ENCODE assay signal across 14 cellular contexts in the genomic region with DNA sequence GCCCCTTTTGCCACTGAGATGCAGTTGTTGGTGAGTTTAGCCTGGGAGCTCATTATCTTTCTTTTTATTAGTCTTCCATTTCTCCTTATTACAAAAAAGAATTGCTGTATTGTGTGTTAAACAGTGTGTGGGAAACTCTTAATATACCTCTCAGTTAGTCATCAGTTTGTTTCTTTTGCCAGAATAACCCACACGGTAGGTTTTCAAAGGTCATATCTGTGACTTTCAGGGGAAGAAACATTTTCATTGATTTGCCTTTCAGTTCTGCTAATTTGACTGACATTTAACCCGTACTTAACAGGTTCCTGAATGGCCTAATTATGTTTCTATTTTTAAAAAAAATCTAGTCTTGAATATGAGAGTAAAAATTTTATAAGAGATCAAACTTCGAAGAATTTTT.
DNase-seq lines count a peak whose midpoint lies in the region; ATAC-seq and TF ChIP-seq lines count a peak whose summit lies in the region.
"Had no signal": no experiment of that assay in that cellular context is flagged by ENCODE, and none has a peak within 500 bp of the region (broad histone marks: within the 10 kb centered on the region; RNA-seq: fewer than 3 reads in every experiment).

No MANE protein-coding gene starts in this region.

- no peaks in the 10 kb centered on the region for H4K20me1 ChIP-seq in fibroblast of lung (ENCODE audit: control insufficient read depth, extremely low read depth, insufficient read depth, low read length)

- H3K9me3 ChIP-seq in fibroblast of lung (ENCODE audit: control insufficient read depth, insufficient read depth, low read depth, low read length), result no peaks in the 10 kb centered on the region
- H3K9me3 ChIP-seq: body of pancreas, upper lobe of right lung had no signal

- no peak overlapping the region for H2AFZ ChIP-seq in fibroblast of lung (ENCODE audit: low read length)

- no peaks in the 10 kb centered on the region for H3K79me2 ChIP-seq in fibroblast of lung (ENCODE audit: control insufficient read depth, insufficient read depth, low read length)

- H3K4me1 ChIP-seq in fibroblast of lung (ENCODE audit: control insufficient read depth, extremely low read depth, insufficient read depth, low read length), result peaks cover 11% of the 10 kb centered on the region
- H3K4me1 ChIP-seq: body of pancreas, upper lobe of right lung had no signal

- ATAC-seq in GM18498 (IDR thresholded peaks at IDR 0.05; ENCODE audit: unreplicated experiment), result peak; percentile 63
- ATAC-seq in GM21619 (IDR thresholded peaks at IDR 0.05; ENCODE audit: unreplicated experiment), result peak; percentile 74
- ATAC-seq in HG03558 (IDR thresholded peaks at IDR 0.05; ENCODE audit: extremely low read depth, unreplicated experiment), result peak; percentile 63
- no peak for ATAC-seq in HG03469 (IDR thresholded peaks at IDR 0.05; ENCODE audit: unreplicated experiment)
- ATAC-seq: body of pancreas, right cardiac atrium, upper lobe of right lung had no signal

- H3K36me3 ChIP-seq in fibroblast of lung (ENCODE audit: control insufficient read depth, insufficient read depth, low read length), result no peaks in the 10 kb centered on the region
- H3K36me3 ChIP-seq: upper lobe of right lung had no signal

- TF ChIP-seq CTCF in fibroblast of lung (conservative IDR thresholded peaks at IDR 0.05 in 1 of 2, IDR thresholded peaks at IDR 0.05 in 1 of 2; ENCODE audit: low read depth in 1 of 2, low read length in 2 of 2), result no peak

- no peak overlapping the region for H3K4me3 ChIP-seq in fibroblast of lung (replicated peaks in 1 of 4; ENCODE audit: control extremely low read depth in 1 of 4, insufficient read depth in 1 of 4, low read depth in 3 of 4, low read length in 4 of 4)
- H3K4me3 ChIP-seq: body of pancreas, upper lobe of right lung had no signal

- no peak overlapping the region for H3K9ac ChIP-seq in fibroblast of lung (ENCODE audit: insufficient read depth, low read length)

- peak overlapping the region; percentile 67 for H3K4me2 ChIP-seq in fibroblast of lung (ENCODE audit: extremely low read depth, insufficient read depth, low read length)

- peak in 1 of 2 donors; percentile 63 for DNase-seq in fibroblast of lung (ENCODE audit: low read depth in 2 of 2)
- DNase-seq in NCI-H1092 treated with DMSO at 0.1 percent for 48 hours (lab: John Stamatoyannopoulos, UW), result no peak
- no peak for DNase-seq in activated gamma-delta T cell (lab: John Stamatoyannopoulos, UW)
- no peak for DNase-seq in GM19240 (ENCODE audit: insufficient read length, low spot score)
- DNase-seq: body of pancreas; CD4-positive, alpha-beta T cell; NCI-H1417 treated with DMSO at 0.1 percent for 48 hours; right cardiac atrium; T1000; upper lobe of right lung had no signal

- peak overlapping the region; percentile 14 for H3K27ac ChIP-seq in fibroblast of lung (ENCODE audit: insufficient read depth, low read length)
- H3K27ac ChIP-seq: body of pancreas, upper lobe of right lung had no signal

- no peaks in the 10 kb centered on the region for H3K27me3 ChIP-seq in fibroblast of lung (ENCODE audit: control insufficient read depth, insufficient read depth, low read length)
- H3K27me3 ChIP-seq: body of pancreas, upper lobe of right lung had no signal
